Comparison of ENCODE assay signal across 1 cellular context in the genomic region with DNA sequence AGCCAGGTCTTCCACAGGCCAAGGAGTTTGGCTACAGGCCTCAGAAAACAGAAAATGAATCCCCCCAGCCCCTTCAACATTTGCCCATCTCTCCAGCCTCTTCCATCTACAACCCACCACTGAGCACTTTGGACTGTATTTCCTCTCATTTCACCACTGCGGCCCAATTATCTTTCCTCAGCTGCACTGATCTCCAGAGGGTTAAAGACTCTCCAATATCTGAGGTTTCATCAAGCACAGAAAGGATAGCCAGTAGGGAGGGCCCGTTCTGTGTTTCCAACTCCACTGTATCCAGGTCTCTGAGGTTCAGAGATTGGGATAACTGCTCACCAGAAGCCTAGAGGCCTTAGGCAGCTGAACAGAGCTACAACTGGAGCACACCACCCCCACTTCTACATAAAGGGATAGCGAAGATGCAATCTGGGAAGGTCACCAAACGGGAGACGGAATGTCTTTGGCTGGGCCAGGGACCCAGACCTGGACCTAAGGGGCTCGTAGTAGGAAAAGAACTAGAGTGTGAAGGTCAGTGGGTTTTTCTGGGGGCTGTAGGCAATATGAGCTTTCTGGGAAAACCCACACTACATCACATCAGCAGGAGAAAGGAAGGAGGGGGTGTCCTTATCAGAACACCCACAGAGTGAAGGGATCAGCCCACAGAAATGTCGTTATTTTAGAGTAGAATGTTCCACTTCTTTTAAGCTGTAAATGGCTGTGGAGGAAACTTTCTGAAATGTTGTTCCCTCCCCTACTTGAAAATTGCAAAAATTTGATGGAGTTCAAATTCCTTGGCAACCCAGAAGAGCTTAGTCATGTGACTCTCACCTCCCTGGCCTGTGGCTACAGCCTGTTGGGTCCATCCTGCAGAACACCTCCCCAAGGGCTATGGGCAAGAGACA.
A peak's percentile ranks its signal among the peaks of the same experiment; 100 is the strongest.
TF ChIP-seq lines count a peak whose summit lies in the region.

No MANE protein-coding gene starts in this region.

TF ChIP-seq in K562, 482 proteins besides CTCF, POLR2A, EP300 and RAD21 (continued from another document and continues in another):
- TF ChIP-seq, protein P1, sequence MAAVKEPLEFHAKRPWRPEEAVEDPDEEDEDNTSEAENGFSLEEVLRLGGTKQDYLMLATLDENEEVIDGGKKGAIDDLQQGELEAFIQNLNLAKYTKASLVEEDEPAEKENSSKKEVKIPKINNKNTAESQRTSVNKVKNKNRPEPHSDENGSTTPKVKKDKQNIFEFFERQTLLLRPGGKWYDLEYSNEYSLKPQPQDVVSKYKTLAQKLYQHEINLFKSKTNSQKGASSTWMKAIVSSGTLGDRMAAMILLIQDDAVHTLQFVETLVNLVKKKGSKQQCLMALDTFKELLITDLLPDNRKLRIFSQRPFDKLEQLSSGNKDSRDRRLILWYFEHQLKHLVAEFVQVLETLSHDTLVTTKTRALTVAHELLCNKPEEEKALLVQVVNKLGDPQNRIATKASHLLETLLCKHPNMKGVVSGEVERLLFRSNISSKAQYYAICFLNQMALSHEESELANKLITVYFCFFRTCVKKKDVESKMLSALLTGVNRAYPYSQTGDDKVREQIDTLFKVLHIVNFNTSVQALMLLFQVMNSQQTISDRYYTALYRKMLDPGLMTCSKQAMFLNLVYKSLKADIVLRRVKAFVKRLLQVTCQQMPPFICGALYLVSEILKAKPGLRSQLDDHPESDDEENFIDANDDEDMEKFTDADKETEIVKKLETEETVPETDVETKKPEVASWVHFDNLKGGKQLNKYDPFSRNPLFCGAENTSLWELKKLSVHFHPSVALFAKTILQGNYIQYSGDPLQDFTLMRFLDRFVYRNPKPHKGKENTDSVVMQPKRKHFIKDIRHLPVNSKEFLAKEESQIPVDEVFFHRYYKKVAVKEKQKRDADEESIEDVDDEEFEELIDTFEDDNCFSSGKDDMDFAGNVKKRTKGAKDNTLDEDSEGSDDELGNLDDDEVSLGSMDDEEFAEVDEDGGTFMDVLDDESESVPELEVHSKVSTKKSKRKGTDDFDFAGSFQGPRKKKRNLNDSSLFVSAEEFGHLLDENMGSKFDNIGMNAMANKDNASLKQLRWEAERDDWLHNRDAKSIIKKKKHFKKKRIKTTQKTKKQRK (IDR thresholded peaks at IDR 0.05; ENCODE audit: borderline replicate concordance, low read depth, low read length), result no peak
- TF ChIP-seq PML (IDR thresholded peaks at IDR 0.05; ENCODE audit: low read length) (peak; percentile 68; the same call in 1 of the 2 replicates), SMC3 (conservative IDR thresholded peaks at IDR 0.05; ENCODE audit: insufficient read depth, low read depth, low read length) (no peak), NFE2 (IDR thresholded peaks at IDR 0.05; ENCODE audit: low read depth) (peak; percentile 3; the same call in 1 of the 2 replicates), NR2C2 (CRISPR knock-in tag; IDR thresholded peaks at IDR 0.05) (no peak), NR2C2 (tag; IDR thresholded peaks at IDR 0.05) (peak; percentile 64), TAL1 (IDR thresholded peaks at IDR 0.05) (peak; percentile 43; the same call in 1 of the 2 replicates), ZC3H4 (CRISPR knock-in tag; IDR thresholded peaks at IDR 0.05; ENCODE audit: borderline replicate concordance) (no peak), RNF2 (IDR thresholded peaks at IDR 0.05) (peak; percentile 91), POLR2AphosphoS5 (IDR thresholded peaks at IDR 0.05; ENCODE audit: control insufficient read depth, insufficient read depth, low read depth, low read length) (peak; percentile 52; the same call in 1 of the 2 replicates), SIN3A (IDR thresholded peaks at IDR 0.05; ENCODE audit: borderline replicate concordance in 2 of 2, control insufficient read depth in 1 of 2, low read depth in 2 of 2, low read length in 2 of 2) (0 out of 4 replicates have a peak, but pooled peaks of 1 of the 2 experiments have one; percentile 25), PTRF (tag; IDR thresholded peaks at IDR 0.05) (no peak), CREM (IDR thresholded peaks at IDR 0.05; ENCODE audit: low read depth) (peak; percentile 74), DACH1 (IDR thresholded peaks at IDR 0.05; ENCODE audit: partially characterized antibody) (no peak), KDM2B (CRISPR knock-in tag; IDR thresholded peaks at IDR 0.05) (no peak), RCOR1 (IDR thresholded peaks at IDR 0.05; ENCODE audit: borderline replicate concordance in 1 of 2, low read depth in 2 of 2, low read length in 2 of 2) (peak in 1 of 2 experiments; percentile 32; a peak in 1 of 4 replicates), ZFX (CRISPR knock-in tag; IDR thresholded peaks at IDR 0.05) (no peak), CBX2 (IDR thresholded peaks at IDR 0.05; ENCODE audit: insufficient read depth, low read length, poor library complexity, severe bottlenecking) (no peak), ZEB2 (IDR thresholded peaks at IDR 0.05) (0 out of 2 replicates have a peak, but pooled peaks have one; percentile 26), ZNF274 (IDR thresholded peaks at IDR 0.05; ENCODE audit: borderline replicate concordance, low read depth, low read length) (no peak), ZNF12 (CRISPR knock-in tag; IDR thresholded peaks at IDR 0.05) (no peak), ELF1 (tag; IDR thresholded peaks at IDR 0.05) (no peak), ZNF695 (CRISPR knock-in tag; IDR thresholded peaks at IDR 0.05) (no peak), ZNF197 (CRISPR knock-in tag; IDR thresholded peaks at IDR 0.05; ENCODE audit: low read depth) (peak; percentile 66), CTBP1 (IDR thresholded peaks at IDR 0.05; ENCODE audit: borderline replicate concordance) (peak; percentile 28; the same call in 1 of the 2 replicates), ZC3H8 (IDR thresholded peaks at IDR 0.05) (no peak), ATF1 (CRISPR knock-in tag; IDR thresholded peaks at IDR 0.05) (no peak), ATF1 (tag; IDR thresholded peaks at IDR 0.05) (peak; percentile 58), KDM1A (IDR thresholded peaks at IDR 0.05) (peak in 1 of 2 experiments; percentile 37; a peak in 1 of 4 replicates), HIVEP1 (CRISPR knock-in tag; IDR thresholded peaks at IDR 0.05) (no peak), DPF2 (IDR thresholded peaks at IDR 0.05) (peak; percentile 81), CBFA2T2 (conservative IDR thresholded peaks at IDR 0.05) (peak; percentile 49), NCOR1 (IDR thresholded peaks at IDR 0.05) (peak; percentile 69), KAT7 (CRISPR knock-in tag; IDR thresholded peaks at IDR 0.05; ENCODE audit: borderline replicate concordance) (no peak), CBFA2T3 (IDR thresholded peaks at IDR 0.05) (peak; percentile 79), SRF (CRISPR knock-in tag; IDR thresholded peaks at IDR 0.05) (0 out of 4 replicates have a peak, but pooled peaks of 1 of the 2 experiments have one; percentile 38), ZBTB7A (IDR thresholded peaks at IDR 0.05; ENCODE audit: borderline replicate concordance, control insufficient read depth, low read depth, low read length) (peak; percentile 53; the same call in 1 of the 2 replicates), NFIX (CRISPR knock-in tag; IDR thresholded peaks at IDR 0.05; ENCODE audit: low read depth) (no peak), TBL1XR1 (IDR thresholded peaks at IDR 0.05; ENCODE audit: low read length in 2 of 2) (peak in 1 of 2 experiments; percentile 60; a peak in 1 of 4 replicates), MED1 (CRISPR knock-in tag; IDR thresholded peaks at IDR 0.05; ENCODE audit: borderline replicate concordance) (no peak), HDAC1 (IDR thresholded peaks at IDR 0.05) (0 out of 4 replicates have a peak, but pooled peaks of 1 of the 2 experiments have one; percentile 3), MEIS2 (IDR thresholded peaks at IDR 0.05; ENCODE audit: partially characterized antibody) (peak; percentile 8), RAD51 (IDR thresholded peaks at IDR 0.05; ENCODE audit: borderline replicate concordance, low read depth) (peak; percentile 85)
- TF ChIP-seq, protein P2, sequence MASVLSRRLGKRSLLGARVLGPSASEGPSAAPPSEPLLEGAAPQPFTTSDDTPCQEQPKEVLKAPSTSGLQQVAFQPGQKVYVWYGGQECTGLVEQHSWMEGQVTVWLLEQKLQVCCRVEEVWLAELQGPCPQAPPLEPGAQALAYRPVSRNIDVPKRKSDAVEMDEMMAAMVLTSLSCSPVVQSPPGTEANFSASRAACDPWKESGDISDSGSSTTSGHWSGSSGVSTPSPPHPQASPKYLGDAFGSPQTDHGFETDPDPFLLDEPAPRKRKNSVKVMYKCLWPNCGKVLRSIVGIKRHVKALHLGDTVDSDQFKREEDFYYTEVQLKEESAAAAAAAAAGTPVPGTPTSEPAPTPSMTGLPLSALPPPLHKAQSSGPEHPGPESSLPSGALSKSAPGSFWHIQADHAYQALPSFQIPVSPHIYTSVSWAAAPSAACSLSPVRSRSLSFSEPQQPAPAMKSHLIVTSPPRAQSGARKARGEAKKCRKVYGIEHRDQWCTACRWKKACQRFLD (CRISPR knock-in tag; IDR thresholded peaks at IDR 0.05), result 0 out of 2 replicates have a peak, but pooled peaks have one; percentile 26
- TF ChIP-seq, protein P3, sequence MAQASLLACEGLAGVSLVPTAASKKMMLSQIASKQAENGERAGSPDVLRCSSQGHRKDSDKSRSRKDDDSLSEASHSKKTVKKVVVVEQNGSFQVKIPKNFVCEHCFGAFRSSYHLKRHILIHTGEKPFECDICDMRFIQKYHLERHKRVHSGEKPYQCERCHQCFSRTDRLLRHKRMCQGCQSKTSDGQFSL (CRISPR knock-in tag; IDR thresholded peaks at IDR 0.05), result no peak
- TF ChIP-seq, protein P3 (tag; IDR thresholded peaks at IDR 0.05), result 0 out of 4 replicates have a peak, but pooled peaks of 1 of the 2 experiments have one; percentile 9
- TF ChIP-seq, protein P4, sequence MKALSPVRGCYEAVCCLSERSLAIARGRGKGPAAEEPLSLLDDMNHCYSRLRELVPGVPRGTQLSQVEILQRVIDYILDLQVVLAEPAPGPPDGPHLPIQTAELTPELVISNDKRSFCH (CRISPR knock-in tag; IDR thresholded peaks at IDR 0.05), result no peak
- TF ChIP-seq, protein P4 (tag; IDR thresholded peaks at IDR 0.05), result 0 out of 2 replicates have a peak, but pooled peaks have one; percentile 63
- TF ChIP-seq, protein P5, sequence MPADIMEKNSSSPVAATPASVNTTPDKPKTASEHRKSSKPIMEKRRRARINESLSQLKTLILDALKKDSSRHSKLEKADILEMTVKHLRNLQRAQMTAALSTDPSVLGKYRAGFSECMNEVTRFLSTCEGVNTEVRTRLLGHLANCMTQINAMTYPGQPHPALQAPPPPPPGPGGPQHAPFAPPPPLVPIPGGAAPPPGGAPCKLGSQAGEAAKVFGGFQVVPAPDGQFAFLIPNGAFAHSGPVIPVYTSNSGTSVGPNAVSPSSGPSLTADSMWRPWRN (IDR thresholded peaks at IDR 0.05; ENCODE audit: low read depth), result no peak
- TF ChIP-seq, protein P6, sequence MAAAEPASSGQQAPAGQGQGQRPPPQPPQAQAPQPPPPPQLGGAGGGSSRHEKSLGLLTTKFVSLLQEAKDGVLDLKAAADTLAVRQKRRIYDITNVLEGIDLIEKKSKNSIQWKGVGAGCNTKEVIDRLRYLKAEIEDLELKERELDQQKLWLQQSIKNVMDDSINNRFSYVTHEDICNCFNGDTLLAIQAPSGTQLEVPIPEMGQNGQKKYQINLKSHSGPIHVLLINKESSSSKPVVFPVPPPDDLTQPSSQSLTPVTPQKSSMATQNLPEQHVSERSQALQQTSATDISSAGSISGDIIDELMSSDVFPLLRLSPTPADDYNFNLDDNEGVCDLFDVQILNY (CRISPR knock-in tag; IDR thresholded peaks at IDR 0.05), result no peak
- TF ChIP-seq, protein P7, sequence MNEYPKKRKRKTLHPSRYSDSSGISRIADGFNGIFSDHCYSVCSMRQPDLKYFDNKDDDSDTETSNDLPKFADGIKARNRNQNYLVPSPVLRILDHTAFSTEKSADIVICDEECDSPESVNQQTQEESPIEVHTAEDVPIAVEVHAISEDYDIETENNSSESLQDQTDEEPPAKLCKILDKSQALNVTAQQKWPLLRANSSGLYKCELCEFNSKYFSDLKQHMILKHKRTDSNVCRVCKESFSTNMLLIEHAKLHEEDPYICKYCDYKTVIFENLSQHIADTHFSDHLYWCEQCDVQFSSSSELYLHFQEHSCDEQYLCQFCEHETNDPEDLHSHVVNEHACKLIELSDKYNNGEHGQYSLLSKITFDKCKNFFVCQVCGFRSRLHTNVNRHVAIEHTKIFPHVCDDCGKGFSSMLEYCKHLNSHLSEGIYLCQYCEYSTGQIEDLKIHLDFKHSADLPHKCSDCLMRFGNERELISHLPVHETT (CRISPR knock-in tag; conservative IDR thresholded peaks at IDR 0.05 in 1 of 2, IDR thresholded peaks at IDR 0.05 in 1 of 2), result peak in 1 of 2 experiments; percentile 77; a peak in 2 of 4 replicates
- TF ChIP-seq, protein P8, sequence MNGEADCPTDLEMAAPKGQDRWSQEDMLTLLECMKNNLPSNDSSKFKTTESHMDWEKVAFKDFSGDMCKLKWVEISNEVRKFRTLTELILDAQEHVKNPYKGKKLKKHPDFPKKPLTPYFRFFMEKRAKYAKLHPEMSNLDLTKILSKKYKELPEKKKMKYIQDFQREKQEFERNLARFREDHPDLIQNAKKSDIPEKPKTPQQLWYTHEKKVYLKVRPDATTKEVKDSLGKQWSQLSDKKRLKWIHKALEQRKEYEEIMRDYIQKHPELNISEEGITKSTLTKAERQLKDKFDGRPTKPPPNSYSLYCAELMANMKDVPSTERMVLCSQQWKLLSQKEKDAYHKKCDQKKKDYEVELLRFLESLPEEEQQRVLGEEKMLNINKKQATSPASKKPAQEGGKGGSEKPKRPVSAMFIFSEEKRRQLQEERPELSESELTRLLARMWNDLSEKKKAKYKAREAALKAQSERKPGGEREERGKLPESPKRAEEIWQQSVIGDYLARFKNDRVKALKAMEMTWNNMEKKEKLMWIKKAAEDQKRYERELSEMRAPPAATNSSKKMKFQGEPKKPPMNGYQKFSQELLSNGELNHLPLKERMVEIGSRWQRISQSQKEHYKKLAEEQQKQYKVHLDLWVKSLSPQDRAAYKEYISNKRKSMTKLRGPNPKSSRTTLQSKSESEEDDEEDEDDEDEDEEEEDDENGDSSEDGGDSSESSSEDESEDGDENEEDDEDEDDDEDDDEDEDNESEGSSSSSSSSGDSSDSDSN (IDR thresholded peaks at IDR 0.05; ENCODE audit: borderline replicate concordance in 1 of 2, low read depth in 2 of 2, low read length in 2 of 2), result 0 out of 4 replicates have a peak, but pooled peaks of 1 of the 2 experiments have one; percentile 24
- TF ChIP-seq, protein P9, sequence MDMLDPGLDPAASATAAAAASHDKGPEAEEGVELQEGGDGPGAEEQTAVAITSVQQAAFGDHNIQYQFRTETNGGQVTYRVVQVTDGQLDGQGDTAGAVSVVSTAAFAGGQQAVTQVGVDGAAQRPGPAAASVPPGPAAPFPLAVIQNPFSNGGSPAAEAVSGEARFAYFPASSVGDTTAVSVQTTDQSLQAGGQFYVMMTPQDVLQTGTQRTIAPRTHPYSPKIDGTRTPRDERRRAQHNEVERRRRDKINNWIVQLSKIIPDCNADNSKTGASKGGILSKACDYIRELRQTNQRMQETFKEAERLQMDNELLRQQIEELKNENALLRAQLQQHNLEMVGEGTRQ (CRISPR knock-in tag; IDR thresholded peaks at IDR 0.05), result peak; percentile 73
- TF ChIP-seq, protein P10, sequence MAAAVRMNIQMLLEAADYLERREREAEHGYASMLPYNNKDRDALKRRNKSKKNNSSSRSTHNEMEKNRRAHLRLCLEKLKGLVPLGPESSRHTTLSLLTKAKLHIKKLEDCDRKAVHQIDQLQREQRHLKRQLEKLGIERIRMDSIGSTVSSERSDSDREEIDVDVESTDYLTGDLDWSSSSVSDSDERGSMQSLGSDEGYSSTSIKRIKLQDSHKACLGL (CRISPR knock-in tag; IDR thresholded peaks at IDR 0.05; ENCODE audit: borderline replicate concordance, poor library complexity, severe bottlenecking), result no peak
